In genomic region chr15:63444607-63445006, GRCh38 we compare ENCODE assay signal across 13 cellular contexts.
"Had no signal": no experiment of that assay in that cellular context is flagged by ENCODE, and none has a peak within 500 bp of the region (broad histone marks: within the 10 kb centered on the region; RNA-seq: fewer than 3 reads in every experiment).

No MANE protein-coding gene starts in this region.

- H3K27ac Mint-ChIP-seq: dendritic cell treated with granulocyte-macrophage colony-stimulating factor and Interleukin-4, amounts not matched to agents 40 ng/mL and 50 ng/mL, for 4 days; effector memory CD8-positive, alpha-beta T cell; type B pancreatic cell had no signal

- H3K9me3 Mint-ChIP-seq: dendritic cell treated with granulocyte-macrophage colony-stimulating factor and Interleukin-4, amounts not matched to agents 40 ng/mL and 50 ng/mL, for 4 days; effector memory CD8-positive, alpha-beta T cell; immature natural killer cell; naive thymus-derived CD4-positive, alpha-beta T cell; type B pancreatic cell had no signal

- H3K4me1 Mint-ChIP-seq: immature natural killer cell had no signal

- H3K4me1 ChIP-seq: foreskin keratinocyte had no signal

- H3K4me3 ChIP-seq: smooth muscle cell had no signal

- DNase-seq: effector memory CD8-positive, alpha-beta T cell; foreskin keratinocyte; immature natural killer cell; left ventricle myocardium superior; naive thymus-derived CD4-positive, alpha-beta T cell; posterior cingulate gyrus; stimulated activated CD4-positive, alpha-beta T cell treated with anti-CD3 and anti-CD28 coated beads, Interleukin-2, amount 100 ng/mL, for 48 hours; stimulated activated naive CD4-positive, alpha-beta T cell treated with Interleukin-2 at 50 U/mL for 16 hours had no signal

- H3K36me3 Mint-ChIP-seq: immature natural killer cell, type B pancreatic cell had no signal

- ATAC-seq: effector memory CD8-positive, alpha-beta T cell; foreskin keratinocyte; left ventricle myocardium superior; naive thymus-derived CD4-positive, alpha-beta T cell had no signal

- H3K4me3 Mint-ChIP-seq: dendritic cell treated with granulocyte-macrophage colony-stimulating factor and Interleukin-4, amounts not matched to agents 40 ng/mL and 50 ng/mL, for 4 days; effector memory CD8-positive, alpha-beta T cell; immature natural killer cell; naive thymus-derived CD4-positive, alpha-beta T cell; type B pancreatic cell had no signal

- FAIRE-seq: colon, keratinocyte had no signal

- H3K27me3 Mint-ChIP-seq: dendritic cell treated with granulocyte-macrophage colony-stimulating factor and Interleukin-4, amounts not matched to agents 40 ng/mL and 50 ng/mL, for 4 days had no signal

- H3K27ac ChIP-seq: foreskin keratinocyte had no signal
